8 cellular contexts compared by ENCODE assay signal in the genomic region with DNA sequence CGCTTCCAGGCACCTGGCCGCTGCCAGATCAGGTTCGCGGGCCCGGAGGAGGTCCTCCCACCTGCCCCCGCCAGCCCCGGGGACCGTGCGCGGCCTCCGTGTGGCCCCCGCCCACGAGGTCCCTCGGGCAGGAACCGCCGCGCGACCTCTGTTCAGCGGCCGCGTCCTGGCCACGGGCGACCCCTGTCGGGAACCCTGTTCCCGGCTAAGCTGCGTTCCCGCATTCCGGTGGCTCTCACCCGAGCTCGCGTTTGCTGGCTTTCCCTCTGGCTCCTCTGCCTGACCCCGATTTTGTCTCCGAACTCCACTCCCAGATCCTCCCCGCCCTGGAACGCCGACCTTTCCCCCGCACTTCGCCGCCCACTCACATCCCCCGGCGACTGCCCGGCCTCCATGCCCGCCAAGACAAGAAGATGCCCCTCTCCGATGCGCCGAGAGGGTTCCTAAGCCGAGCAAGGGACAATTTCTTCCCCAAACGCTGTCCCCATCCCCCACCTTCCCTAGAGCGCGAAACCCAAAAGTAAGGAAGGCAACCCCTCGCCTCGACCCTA. TPM values are rescaled to one million over a fixed set of nuclear protein-coding genes. Genes with fewer than 3 reads are reported as not detected.
DNase-seq lines count a peak whose midpoint lies in the region; ATAC-seq, FAIRE-seq and TF ChIP-seq lines count a peak whose summit lies in the region.

No MANE protein-coding gene starts in this region.

- H3K27me3 ChIP-seq in HUES48 (ENCODE audit: control insufficient read depth, insufficient read depth, low read length) (peaks cover 75% of the 10 kb centered on the region), mesendoderm (ENCODE audit: insufficient read depth, low read length, poor library complexity) (peaks cover 12% of the 10 kb centered on the region)

- no peak overlapping the region for H2AK5ac ChIP-seq in mesendoderm (ENCODE audit: low read length)

- peak overlapping the region; percentile 58 for H3K4me2 ChIP-seq in mesendoderm (ENCODE audit: low read length)

- no peak overlapping the region for H3K18ac ChIP-seq in mesendoderm (ENCODE audit: low read length)

- H3K4me1 ChIP-seq in HUES48 (ENCODE audit: control insufficient read depth, insufficient read depth, low read length) (peaks cover 24% of the 10 kb centered on the region), mesendoderm (ENCODE audit: control insufficient read depth, low read depth, low read length) (peaks cover 5% of the 10 kb centered on the region)

- no peaks in the 10 kb centered on the region for H3K9me3 Mint-ChIP-seq in effector memory CD8-positive, alpha-beta T cell

- H3K27ac Mint-ChIP-seq in effector memory CD8-positive, alpha-beta T cell, result peak overlapping the region; percentile 95 to 96

- no peak overlapping the region for H2BK15ac ChIP-seq in mesendoderm (replicated peaks; ENCODE audit: low read depth)

- H3K27ac ChIP-seq in HUES48 (ENCODE audit: low read depth, low read length) (no peak overlapping the region), mesendoderm (ENCODE audit: low read depth, low read length) (no peak overlapping the region)

- TF ChIP-seq POLR2A in GM12892 (IDR thresholded peaks at IDR 0.05; ENCODE audit: low read depth, low read length), result no peak

- no peak overlapping the region for H3K9ac ChIP-seq in HUES48 (ENCODE audit: low read depth, low read length)
- peak overlapping the region; percentile 53 for H3K9ac ChIP-seq in mesendoderm (ENCODE audit: low read length)

- H2BK5ac ChIP-seq in mesendoderm (ENCODE audit: low read length), result no peak overlapping the region

- DNase-seq in GM12892 (ENCODE audit: insufficient read length) (peak; percentile 56), mesendoderm (peak; percentile 66), DMS79 treated with DMSO at 0.1 percent for 48 hours (lab: John Stamatoyannopoulos, UW) (no peak), GOT3 (lab: John Stamatoyannopoulos, UW) (no peak)
- peak; percentile 31 for DNase-seq in activated CD4-positive, alpha-beta T cell treated with anti-CD3 and anti-CD28 coated beads, Interleukin-2, amount 50 U/mL, for 4 hours
- DNase-seq in effector memory CD8-positive, alpha-beta T cell, result peak in 2 of 3 experiments; percentile 20 to 33
- DNase-seq in stimulated activated naive CD8-positive, alpha-beta T cell treated with anti-CD3 and anti-CD28 coated beads, Interleukin-15, Interleukin-2, amounts not matched to agents 100 U/mL and 50 U/mL, for 24 hours, result peak; percentile 76

- peak overlapping the region; percentile 83 for H3K4me3 ChIP-seq in HUES48 (ENCODE audit: low read depth, low read length)
- peak overlapping the region; percentile 34 for H3K4me3 ChIP-seq in mesendoderm (ENCODE audit: low read length)

- H3K56ac ChIP-seq in mesendoderm (ENCODE audit: low read length), result peak overlapping the region; percentile 80

- no peaks in the 10 kb centered on the region for H3K27me3 Mint-ChIP-seq in effector memory CD8-positive, alpha-beta T cell

- no peak overlapping the region for H3K23ac ChIP-seq in mesendoderm (ENCODE audit: low read length)

- no peak for FAIRE-seq in GM12892 (lab: Jason Lieb, UNC)

- WGBS in mesendoderm (ENCODE audit: extremely low coverage, insufficient coverage, low lambda C conversion rate), result no CpG with 5 or more reads among the region's 52 CpGs

- peak overlapping the region; percentile 98 for H3K4me3 Mint-ChIP-seq in effector memory CD8-positive, alpha-beta T cell

- no peaks in the 10 kb centered on the region for H3K9me3 ChIP-seq in HUES48 (ENCODE audit: control insufficient read depth, insufficient read depth, low read length)

- no peak overlapping the region for H4K5ac ChIP-seq in mesendoderm (ENCODE audit: low read length)

- no peak overlapping the region for H4K8ac ChIP-seq in mesendoderm (ENCODE audit: low read depth, low read length)

- H3K79me1 ChIP-seq in mesendoderm (ENCODE audit: low read length), result peaks cover 1% of the 10 kb centered on the region

- H3K4ac ChIP-seq in mesendoderm (ENCODE audit: low read depth, low read length), result no peak overlapping the region

- H3K79me2 ChIP-seq in mesendoderm (ENCODE audit: control insufficient read depth, insufficient read depth, low read length), result no peaks in the 10 kb centered on the region

- H3K4me1 Mint-ChIP-seq in effector memory CD8-positive, alpha-beta T cell (ENCODE audit: low read depth in 2 of 2), result peaks cover 39 to 50% of the 10 kb centered on the region in 2 donors

- ATAC-seq in effector memory CD8-positive, alpha-beta T cell (replicated peaks), result peak; percentile 23
- no peak for ATAC-seq in stimulated activated naive CD8-positive, alpha-beta T cell treated with anti-CD3 and anti-CD28 coated beads, Interleukin-15, Interleukin-2, amounts not matched to agents 100 U/mL and 50 U/mL, for 24 hours

- no peak overlapping the region for H2BK120ac ChIP-seq in mesendoderm (ENCODE audit: low read depth, low read length)

- peaks cover 26% of the 10 kb centered on the region for H3K36me3 Mint-ChIP-seq in effector memory CD8-positive, alpha-beta T cell (ENCODE audit: insufficient read depth)

- H3K36me3 ChIP-seq in HUES48 (ENCODE audit: control insufficient read depth, insufficient read depth, low read length) (no peaks in the 10 kb centered on the region), mesendoderm (ENCODE audit: control insufficient read depth, insufficient read depth, low read length) (no peaks in the 10 kb centered on the region)

RNA-seq across cellular contexts. Expression of a gene that starts 2.3 kb away (rescaled TPM):
- polyA plus RNA-seq in GM12892 (2012; ENCODE audit: missing spikeins), result 10.0 TPM
- polyA plus RNA-seq in mesendoderm (2013, experiment 1 of 2), result 1.1 TPM
- polyA plus RNA-seq in mesendoderm (2013, experiment 2 of 2), result 1.0 TPM

Comparison
In these comparisons a context has a peak if more than half of its experiments do, and no peak if none do; other contexts are left out.
1. DNase-seq: peak in GM12892 (single experiment), activated CD4-positive, alpha-beta T cell treated with anti-CD3 and anti-CD28 coated beads, Interleukin-2, amount 50 U/mL, for 4 hours (2 of 2), effector memory CD8-positive, alpha-beta T cell (2 of 3), mesendoderm (single experiment) and stimulated activated naive CD8-positive, alpha-beta T cell treated with anti-CD3 and anti-CD28 coated beads, Interleukin-15, Interleukin-2, amounts not matched to agents 100 U/mL and 50 U/mL, for 24 hours (single experiment); none in DMS79 treated with DMSO at 0.1 percent for 48 hours (single experiment) and GOT3 (single experiment).